In the genomic region with DNA sequence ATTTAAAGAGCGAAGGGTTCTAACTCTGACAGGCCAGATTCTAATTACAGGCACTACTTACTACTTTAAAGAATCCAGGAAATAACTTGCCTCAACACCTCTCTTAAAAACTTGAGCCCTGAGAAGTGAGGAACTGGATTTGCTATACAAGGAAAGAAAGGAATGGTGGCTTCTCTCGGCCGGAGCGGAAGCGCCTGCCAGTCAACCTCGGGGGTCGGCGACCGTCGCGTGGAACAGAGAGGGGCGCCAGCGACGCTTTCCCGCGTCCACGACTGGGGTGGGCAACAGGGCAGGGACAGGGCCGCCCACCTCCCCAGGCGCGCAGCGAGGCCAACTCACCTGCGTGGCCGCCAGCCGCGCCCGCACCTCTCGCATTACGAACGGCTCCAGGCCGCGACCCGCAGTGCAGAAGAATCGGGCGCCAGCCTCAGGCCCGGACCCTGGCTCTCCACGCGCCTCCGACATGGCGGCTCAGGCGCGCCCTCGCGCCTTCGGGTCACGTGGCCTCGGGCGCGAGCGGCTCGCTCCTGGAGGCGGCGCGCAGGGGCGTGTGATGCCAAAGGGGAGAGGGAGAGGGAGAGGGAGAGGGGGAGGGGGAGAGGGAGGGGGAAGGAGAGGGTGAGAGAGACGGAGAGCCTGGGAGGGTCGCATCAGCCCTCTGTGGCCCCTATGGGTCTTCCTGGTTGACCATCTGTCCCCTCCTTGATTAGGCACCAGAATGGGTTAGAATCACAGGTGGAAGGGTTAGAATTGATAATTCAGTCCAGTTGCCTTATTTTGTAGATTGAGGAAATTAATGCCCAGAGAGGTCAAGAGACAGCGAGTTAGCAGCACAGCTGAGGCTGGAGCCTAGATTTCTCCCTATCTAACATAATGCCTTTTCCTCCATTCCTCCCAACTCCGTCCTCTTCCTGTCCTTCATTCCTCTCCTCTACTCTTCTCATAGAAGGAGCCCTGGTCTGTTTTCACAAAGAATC, we compare ENCODE assay signal across 1 cellular context.
TF ChIP-seq lines count a peak whose summit lies in the region.

A gene with protein sequence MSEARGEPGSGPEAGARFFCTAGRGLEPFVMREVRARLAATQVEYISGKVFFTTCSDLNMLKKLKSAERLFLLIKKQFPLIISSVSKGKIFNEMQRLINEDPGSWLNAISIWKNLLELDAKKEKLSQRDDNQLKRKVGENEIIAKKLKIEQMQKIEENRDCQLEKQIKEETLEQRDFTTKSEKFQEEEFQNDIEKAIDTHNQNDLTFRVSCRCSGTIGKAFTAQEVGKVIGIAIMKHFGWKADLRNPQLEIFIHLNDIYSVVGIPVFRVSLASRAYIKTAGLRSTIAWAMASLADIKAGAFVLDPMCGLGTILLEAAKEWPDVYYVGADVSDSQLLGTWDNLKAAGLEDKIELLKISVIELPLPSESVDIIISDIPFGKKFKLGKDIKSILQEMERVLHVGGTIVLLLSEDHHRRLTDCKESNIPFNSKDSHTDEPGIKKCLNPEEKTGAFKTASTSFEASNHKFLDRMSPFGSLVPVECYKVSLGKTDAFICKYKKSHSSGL (minus strand): TSS at position 484 of the 977 bp plus-strand sequence. CDS start 19 bp downstream, at position 465.

TF ChIP-seq in HepG2, 621 proteins besides CTCF, POLR2A, EP300 and RAD21 (continued from another document and continues in another):
- TF ChIP-seq, protein P1, sequence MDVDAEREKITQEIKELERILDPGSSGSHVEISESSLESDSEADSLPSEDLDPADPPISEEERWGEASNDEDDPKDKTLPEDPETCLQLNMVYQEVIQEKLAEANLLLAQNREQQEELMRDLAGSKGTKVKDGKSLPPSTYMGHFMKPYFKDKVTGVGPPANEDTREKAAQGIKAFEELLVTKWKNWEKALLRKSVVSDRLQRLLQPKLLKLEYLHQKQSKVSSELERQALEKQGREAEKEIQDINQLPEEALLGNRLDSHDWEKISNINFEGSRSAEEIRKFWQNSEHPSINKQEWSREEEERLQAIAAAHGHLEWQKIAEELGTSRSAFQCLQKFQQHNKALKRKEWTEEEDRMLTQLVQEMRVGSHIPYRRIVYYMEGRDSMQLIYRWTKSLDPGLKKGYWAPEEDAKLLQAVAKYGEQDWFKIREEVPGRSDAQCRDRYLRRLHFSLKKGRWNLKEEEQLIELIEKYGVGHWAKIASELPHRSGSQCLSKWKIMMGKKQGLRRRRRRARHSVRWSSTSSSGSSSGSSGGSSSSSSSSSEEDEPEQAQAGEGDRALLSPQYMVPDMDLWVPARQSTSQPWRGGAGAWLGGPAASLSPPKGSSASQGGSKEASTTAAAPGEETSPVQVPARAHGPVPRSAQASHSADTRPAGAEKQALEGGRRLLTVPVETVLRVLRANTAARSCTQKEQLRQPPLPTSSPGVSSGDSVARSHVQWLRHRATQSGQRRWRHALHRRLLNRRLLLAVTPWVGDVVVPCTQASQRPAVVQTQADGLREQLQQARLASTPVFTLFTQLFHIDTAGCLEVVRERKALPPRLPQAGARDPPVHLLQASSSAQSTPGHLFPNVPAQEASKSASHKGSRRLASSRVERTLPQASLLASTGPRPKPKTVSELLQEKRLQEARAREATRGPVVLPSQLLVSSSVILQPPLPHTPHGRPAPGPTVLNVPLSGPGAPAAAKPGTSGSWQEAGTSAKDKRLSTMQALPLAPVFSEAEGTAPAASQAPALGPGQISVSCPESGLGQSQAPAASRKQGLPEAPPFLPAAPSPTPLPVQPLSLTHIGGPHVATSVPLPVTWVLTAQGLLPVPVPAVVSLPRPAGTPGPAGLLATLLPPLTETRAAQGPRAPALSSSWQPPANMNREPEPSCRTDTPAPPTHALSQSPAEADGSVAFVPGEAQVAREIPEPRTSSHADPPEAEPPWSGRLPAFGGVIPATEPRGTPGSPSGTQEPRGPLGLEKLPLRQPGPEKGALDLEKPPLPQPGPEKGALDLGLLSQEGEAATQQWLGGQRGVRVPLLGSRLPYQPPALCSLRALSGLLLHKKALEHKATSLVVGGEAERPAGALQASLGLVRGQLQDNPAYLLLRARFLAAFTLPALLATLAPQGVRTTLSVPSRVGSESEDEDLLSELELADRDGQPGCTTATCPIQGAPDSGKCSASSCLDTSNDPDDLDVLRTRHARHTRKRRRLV (CRISPR knock-in tag; IDR thresholded peaks at IDR 0.05) = peak; percentile 91
- no peak for TF ChIP-seq NFE2 (CRISPR knock-in tag; IDR thresholded peaks at IDR 0.05)
- TF ChIP-seq, protein P2, sequence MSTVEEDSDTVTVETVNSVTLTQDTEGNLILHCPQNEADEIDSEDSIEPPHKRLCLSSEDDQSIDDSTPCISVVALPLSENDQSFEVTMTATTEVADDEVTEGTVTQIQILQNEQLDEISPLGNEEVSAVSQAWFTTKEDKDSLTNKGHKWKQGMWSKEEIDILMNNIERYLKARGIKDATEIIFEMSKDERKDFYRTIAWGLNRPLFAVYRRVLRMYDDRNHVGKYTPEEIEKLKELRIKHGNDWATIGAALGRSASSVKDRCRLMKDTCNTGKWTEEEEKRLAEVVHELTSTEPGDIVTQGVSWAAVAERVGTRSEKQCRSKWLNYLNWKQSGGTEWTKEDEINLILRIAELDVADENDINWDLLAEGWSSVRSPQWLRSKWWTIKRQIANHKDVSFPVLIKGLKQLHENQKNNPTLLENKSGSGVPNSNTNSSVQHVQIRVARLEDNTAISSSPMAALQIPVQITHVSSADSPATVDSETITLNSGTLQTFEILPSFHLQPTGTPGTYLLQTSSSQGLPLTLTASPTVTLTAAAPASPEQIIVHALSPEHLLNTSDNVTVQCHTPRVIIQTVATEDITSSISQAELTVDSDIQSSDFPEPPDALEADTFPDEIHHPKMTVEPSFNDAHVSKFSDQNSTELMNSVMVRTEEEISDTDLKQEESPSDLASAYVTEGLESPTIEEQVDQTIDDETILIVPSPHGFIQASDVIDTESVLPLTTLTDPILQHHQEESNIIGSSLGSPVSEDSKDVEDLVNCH (CRISPR knock-in tag; IDR thresholded peaks at IDR 0.05) = peak; percentile 83; the same call in 1 of the 2 replicates
- TF ChIP-seq ZNF792 (CRISPR knock-in tag; IDR thresholded peaks at IDR 0.05) = peak; percentile 40; the same call in 1 of the 2 replicates
- TF ChIP-seq, protein P3, sequence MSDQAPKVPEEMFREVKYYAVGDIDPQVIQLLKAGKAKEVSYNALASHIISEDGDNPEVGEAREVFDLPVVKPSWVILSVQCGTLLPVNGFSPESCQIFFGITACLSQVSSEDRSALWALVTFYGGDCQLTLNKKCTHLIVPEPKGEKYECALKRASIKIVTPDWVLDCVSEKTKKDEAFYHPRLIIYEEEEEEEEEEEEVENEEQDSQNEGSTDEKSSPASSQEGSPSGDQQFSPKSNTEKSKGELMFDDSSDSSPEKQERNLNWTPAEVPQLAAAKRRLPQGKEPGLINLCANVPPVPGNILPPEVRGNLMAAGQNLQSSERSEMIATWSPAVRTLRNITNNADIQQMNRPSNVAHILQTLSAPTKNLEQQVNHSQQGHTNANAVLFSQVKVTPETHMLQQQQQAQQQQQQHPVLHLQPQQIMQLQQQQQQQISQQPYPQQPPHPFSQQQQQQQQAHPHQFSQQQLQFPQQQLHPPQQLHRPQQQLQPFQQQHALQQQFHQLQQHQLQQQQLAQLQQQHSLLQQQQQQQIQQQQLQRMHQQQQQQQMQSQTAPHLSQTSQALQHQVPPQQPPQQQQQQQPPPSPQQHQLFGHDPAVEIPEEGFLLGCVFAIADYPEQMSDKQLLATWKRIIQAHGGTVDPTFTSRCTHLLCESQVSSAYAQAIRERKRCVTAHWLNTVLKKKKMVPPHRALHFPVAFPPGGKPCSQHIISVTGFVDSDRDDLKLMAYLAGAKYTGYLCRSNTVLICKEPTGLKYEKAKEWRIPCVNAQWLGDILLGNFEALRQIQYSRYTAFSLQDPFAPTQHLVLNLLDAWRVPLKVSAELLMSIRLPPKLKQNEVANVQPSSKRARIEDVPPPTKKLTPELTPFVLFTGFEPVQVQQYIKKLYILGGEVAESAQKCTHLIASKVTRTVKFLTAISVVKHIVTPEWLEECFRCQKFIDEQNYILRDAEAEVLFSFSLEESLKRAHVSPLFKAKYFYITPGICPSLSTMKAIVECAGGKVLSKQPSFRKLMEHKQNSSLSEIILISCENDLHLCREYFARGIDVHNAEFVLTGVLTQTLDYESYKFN (CRISPR knock-in tag; conservative IDR thresholded peaks at IDR 0.05) = peak; percentile 44; the same call in 1 of the 2 replicates
- TF ChIP-seq NPAS2 (CRISPR knock-in tag; IDR thresholded peaks at IDR 0.05; ENCODE audit: borderline replicate concordance) = no peak
- TF ChIP-seq, protein P4, sequence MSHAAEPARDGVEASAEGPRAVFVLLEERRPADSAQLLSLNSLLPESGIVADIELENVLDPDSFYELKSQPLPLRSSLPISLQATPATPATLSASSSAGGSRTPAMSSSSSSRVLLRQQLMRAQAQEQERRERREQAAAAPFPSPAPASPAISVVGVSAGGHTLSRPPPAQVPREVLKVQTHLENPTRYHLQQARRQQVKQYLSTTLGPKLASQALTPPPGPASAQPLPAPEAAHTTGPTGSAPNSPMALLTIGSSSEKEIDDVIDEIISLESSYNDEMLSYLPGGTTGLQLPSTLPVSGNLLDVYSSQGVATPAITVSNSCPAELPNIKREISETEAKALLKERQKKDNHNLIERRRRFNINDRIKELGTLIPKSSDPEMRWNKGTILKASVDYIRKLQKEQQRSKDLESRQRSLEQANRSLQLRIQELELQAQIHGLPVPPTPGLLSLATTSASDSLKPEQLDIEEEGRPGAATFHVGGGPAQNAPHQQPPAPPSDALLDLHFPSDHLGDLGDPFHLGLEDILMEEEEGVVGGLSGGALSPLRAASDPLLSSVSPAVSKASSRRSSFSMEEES (CRISPR knock-in tag; IDR thresholded peaks at IDR 0.05) = peak; percentile 92
- no peak for TF ChIP-seq KAT2B (IDR thresholded peaks at IDR 0.05; ENCODE audit: borderline replicate concordance, low read depth, low read length)
- TF ChIP-seq, protein P5, sequence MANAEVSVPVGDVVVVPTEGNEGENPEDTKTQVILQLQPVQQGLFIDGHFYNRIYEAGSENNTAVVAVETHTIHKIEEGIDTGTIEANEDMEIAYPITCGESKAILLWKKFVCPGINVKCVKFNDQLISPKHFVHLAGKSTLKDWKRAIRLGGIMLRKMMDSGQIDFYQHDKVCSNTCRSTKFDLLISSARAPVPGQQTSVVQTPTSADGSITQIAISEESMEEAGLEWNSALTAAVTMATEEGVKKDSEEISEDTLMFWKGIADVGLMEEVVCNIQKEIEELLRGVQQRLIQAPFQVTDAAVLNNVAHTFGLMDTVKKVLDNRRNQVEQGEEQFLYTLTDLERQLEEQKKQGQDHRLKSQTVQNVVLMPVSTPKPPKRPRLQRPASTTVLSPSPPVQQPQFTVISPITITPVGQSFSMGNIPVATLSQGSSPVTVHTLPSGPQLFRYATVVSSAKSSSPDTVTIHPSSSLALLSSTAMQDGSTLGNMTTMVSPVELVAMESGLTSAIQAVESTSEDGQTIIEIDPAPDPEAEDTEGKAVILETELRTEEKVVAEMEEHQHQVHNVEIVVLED (CRISPR knock-in tag; IDR thresholded peaks at IDR 0.05; ENCODE audit: borderline replicate concordance) = peak; percentile 76
- no peak for TF ChIP-seq ZKSCAN1 (IDR thresholded peaks at IDR 0.05; ENCODE audit: low read length)
- TF ChIP-seq ELF4 (CRISPR knock-in tag; IDR thresholded peaks at IDR 0.05; ENCODE audit: borderline replicate concordance) = no peak
- TF ChIP-seq ZNF557 (CRISPR knock-in tag; IDR thresholded peaks at IDR 0.05) = peak; percentile 89; the same call in 1 of the 2 replicates
- TF ChIP-seq, protein P6, sequence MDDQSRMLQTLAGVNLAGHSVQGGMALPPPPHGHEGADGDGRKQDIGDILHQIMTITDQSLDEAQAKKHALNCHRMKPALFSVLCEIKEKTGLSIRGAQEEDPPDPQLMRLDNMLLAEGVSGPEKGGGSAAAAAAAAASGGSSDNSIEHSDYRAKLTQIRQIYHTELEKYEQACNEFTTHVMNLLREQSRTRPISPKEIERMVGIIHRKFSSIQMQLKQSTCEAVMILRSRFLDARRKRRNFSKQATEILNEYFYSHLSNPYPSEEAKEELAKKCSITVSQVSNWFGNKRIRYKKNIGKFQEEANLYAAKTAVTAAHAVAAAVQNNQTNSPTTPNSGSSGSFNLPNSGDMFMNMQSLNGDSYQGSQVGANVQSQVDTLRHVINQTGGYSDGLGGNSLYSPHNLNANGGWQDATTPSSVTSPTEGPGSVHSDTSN (CRISPR knock-in tag; IDR thresholded peaks at IDR 0.05; ENCODE audit: borderline replicate concordance) = peak; percentile 81
- TF ChIP-seq ARNTL (CRISPR knock-in tag; IDR thresholded peaks at IDR 0.05) = peak; percentile 94
- TF ChIP-seq, protein P7, sequence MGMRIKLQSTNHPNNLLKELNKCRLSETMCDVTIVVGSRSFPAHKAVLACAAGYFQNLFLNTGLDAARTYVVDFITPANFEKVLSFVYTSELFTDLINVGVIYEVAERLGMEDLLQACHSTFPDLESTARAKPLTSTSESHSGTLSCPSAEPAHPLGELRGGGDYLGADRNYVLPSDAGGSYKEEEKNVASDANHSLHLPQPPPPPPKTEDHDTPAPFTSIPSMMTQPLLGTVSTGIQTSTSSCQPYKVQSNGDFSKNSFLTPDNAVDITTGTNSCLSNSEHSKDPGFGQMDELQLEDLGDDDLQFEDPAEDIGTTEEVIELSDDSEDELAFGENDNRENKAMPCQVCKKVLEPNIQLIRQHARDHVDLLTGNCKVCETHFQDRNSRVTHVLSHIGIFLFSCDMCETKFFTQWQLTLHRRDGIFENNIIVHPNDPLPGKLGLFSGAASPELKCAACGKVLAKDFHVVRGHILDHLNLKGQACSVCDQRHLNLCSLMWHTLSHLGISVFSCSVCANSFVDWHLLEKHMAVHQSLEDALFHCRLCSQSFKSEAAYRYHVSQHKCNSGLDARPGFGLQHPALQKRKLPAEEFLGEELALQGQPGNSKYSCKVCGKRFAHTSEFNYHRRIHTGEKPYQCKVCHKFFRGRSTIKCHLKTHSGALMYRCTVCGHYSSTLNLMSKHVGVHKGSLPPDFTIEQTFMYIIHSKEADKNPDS (CRISPR knock-in tag; IDR thresholded peaks at IDR 0.05) = peak; percentile 89
- TF ChIP-seq ZEB1 (IDR thresholded peaks at IDR 0.05; ENCODE audit: insufficient replicate concordance, low read depth) = no peak
- peak; percentile 92 for TF ChIP-seq ZNF616 (CRISPR knock-in tag; IDR thresholded peaks at IDR 0.05; ENCODE audit: low read depth)
- TF ChIP-seq, protein P8, sequence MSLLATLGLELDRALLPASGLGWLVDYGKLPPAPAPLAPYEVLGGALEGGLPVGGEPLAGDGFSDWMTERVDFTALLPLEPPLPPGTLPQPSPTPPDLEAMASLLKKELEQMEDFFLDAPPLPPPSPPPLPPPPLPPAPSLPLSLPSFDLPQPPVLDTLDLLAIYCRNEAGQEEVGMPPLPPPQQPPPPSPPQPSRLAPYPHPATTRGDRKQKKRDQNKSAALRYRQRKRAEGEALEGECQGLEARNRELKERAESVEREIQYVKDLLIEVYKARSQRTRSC (CRISPR knock-in tag; IDR thresholded peaks at IDR 0.05; ENCODE audit: low read depth) = peak; percentile 87; the same call in 1 of the 2 replicates
- TF ChIP-seq, protein P9, sequence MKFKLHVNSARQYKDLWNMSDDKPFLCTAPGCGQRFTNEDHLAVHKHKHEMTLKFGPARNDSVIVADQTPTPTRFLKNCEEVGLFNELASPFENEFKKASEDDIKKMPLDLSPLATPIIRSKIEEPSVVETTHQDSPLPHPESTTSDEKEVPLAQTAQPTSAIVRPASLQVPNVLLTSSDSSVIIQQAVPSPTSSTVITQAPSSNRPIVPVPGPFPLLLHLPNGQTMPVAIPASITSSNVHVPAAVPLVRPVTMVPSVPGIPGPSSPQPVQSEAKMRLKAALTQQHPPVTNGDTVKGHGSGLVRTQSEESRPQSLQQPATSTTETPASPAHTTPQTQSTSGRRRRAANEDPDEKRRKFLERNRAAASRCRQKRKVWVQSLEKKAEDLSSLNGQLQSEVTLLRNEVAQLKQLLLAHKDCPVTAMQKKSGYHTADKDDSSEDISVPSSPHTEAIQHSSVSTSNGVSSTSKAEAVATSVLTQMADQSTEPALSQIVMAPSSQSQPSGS (CRISPR knock-in tag; IDR thresholded peaks at IDR 0.05) = peak; percentile 72
- TF ChIP-seq FLYWCH1 (CRISPR knock-in tag; IDR thresholded peaks at IDR 0.05) = no peak
- no peak for TF ChIP-seq ZKSCAN5 (CRISPR knock-in tag; IDR thresholded peaks at IDR 0.05)
- peak; percentile 98 for TF ChIP-seq PHF8 (CRISPR knock-in tag; IDR thresholded peaks at IDR 0.05)
- TF ChIP-seq, protein P10, sequence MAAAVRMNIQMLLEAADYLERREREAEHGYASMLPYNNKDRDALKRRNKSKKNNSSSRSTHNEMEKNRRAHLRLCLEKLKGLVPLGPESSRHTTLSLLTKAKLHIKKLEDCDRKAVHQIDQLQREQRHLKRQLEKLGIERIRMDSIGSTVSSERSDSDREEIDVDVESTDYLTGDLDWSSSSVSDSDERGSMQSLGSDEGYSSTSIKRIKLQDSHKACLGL (CRISPR knock-in tag; IDR thresholded peaks at IDR 0.05) = peak; percentile 99
